Comparison of ENCODE assay signal across 17 cellular contexts in genomic region chr5:131661931-131662330, GRCh38. TPM values are rescaled to one million over a fixed set of nuclear protein-coding genes. Genes with fewer than 3 reads are reported as not detected.
A peak's percentile ranks its signal among the peaks of the same experiment; 100 is the strongest.
DNase-seq lines count a peak whose midpoint lies in the region; ATAC-seq, FAIRE-seq and TF ChIP-seq lines count a peak whose summit lies in the region.
"Had no signal": no experiment of that assay in that cellular context is flagged by ENCODE, and none has a peak within 500 bp of the region (broad histone marks: within the 10 kb centered on the region; RNA-seq: fewer than 3 reads in every experiment).

No MANE protein-coding gene starts in this region.

- intact Hi-C loops in IMR-90 (cut with micrococcal nuclease) = no loop called here
- intact Hi-C loops in K562 (cut with micrococcal nuclease) = no loop called here
- intact Hi-C loops in psoas muscle (cut with DNase I) = no loop called here

- in situ Hi-C loops in IMR-90 (cut with MboI; ENCODE audit: low sequenced_read_pairs) = no loop called here
- in situ Hi-C loops in K562 (cut with MboI) = no loop called here

- H3K9ac ChIP-seq in IMR-90 (ENCODE audit: low read depth, low read length) = no peak overlapping the region
- H3K9ac ChIP-seq in K562 (ENCODE audit: insufficient read depth in 1 of 2, low read depth in 2 of 2, low read length in 2 of 2) = no peak overlapping the region

- POLR2A ChIA-PET in IMR-90 (lab: Charles Lee; ENCODE audit: unreplicated experiment) (interaction anchor here (0.6 kb wide), 1 partner anchor 10 kb away, joined by 9 read pairs; no protein-coding TSS in a partner anchor), K562 (lab: Yijun Ruan, JAX) (no interaction called here)

- no peak for FAIRE-seq in K562 (lab: Jason Lieb, UNC)

- H4K8ac ChIP-seq in IMR-90 (ENCODE audit: low read depth in 2 of 2, low read length in 2 of 2) = no peak overlapping the region

- H2BK5ac ChIP-seq in IMR-90 (ENCODE audit: low read depth, low read length, poor library complexity, severe bottlenecking) = no peak overlapping the region

- CTCF ChIA-PET in IMR-90 (lab: Yijun Ruan, JAX) (no interaction called here), K562 (lab: Yijun Ruan, JAX; ENCODE audit: low intra/inter-chr PET ratio) (no interaction called here)

- TF ChIP-seq EP300 in K562 (IDR thresholded peaks at IDR 0.05; ENCODE audit: low read length) = no peak

- WGBS in IMR-90 (ENCODE audit: extremely low coverage in 2 of 2, insufficient read length in 1 of 2), 2 experiments = no CpG with 5 or more reads among the region's 1 CpG
- WGBS in K562 (ENCODE audit: insufficient coverage, low coverage, missing lambda C conversion rate) = 60% methylated on average over 1 of the region's 1 CpG
- 90 to 96% (median 95%) methylated on average over 1 of the region's 1 CpG for WGBS in psoas muscle, 3 donors

- no peak overlapping the region for H3K4me3 ChIP-seq in AG10803 (ENCODE audit: low read length)
- H3K4me3 ChIP-seq in IMR-90 (ENCODE audit: insufficient read depth, low read depth, low read length) = no peak overlapping the region
- no peak overlapping the region for H3K4me3 ChIP-seq in K562
- H3K4me3 ChIP-seq in neutrophil (ENCODE audit: low read depth in 1 of 2, low read length in 1 of 2) = no peak overlapping the region
- no peak overlapping the region for H3K4me3 ChIP-seq in psoas muscle
- H3K4me3 ChIP-seq: SJCRH30 had no signal

- H4K20me1 ChIP-seq in IMR-90 (ENCODE audit: insufficient read depth, low read length) (no peaks in the 10 kb centered on the region), K562 (replicated peaks; ENCODE audit: control insufficient read depth, insufficient read depth, low read length) (0 out of 2 replicates have a peak, but pooled peaks cover 3% of the 10 kb centered on the region)

- H3K79me1 ChIP-seq in IMR-90 (ENCODE audit: low read depth in 1 of 2, low read length in 2 of 2) = peaks cover 15 to 45% of the 10 kb centered on the region in 2 experiments

- no peak overlapping the region for H3K14ac ChIP-seq in IMR-90 (replicated peaks; ENCODE audit: low read depth, low read length)

- H3K36me3 ChIP-seq in IMR-90 (ENCODE audit: control insufficient read depth, insufficient read depth, low read length) (peaks cover 33% of the 10 kb centered on the region), K562 (ENCODE audit: control insufficient read depth, insufficient read depth, low read length) (peaks cover 73% of the 10 kb centered on the region; the same call in 2 of the 3 replicates), neutrophil (peaks cover 21% of the 10 kb centered on the region), psoas muscle (ENCODE audit: insufficient read depth in 1 of 2, low read depth in 1 of 2) (peaks cover 3 to 47% of the 10 kb centered on the region in 2 donors)

- no peak overlapping the region for H2AK5ac ChIP-seq in IMR-90 (ENCODE audit: low read depth, low read length)

- TF ChIP-seq RAD21 in IMR-90 (IDR thresholded peaks at IDR 0.05; ENCODE audit: low read length) = no peak
- TF ChIP-seq RAD21 in K562 (CRISPR knock-in tag; conservative IDR thresholded peaks at IDR 0.05 in 1 of 2, IDR thresholded peaks at IDR 0.05 in 1 of 2) = no peak

- H3K27me3 ChIP-seq in IMR-90 (ENCODE audit: control insufficient read depth, insufficient read depth, low read length) = no peaks in the 10 kb centered on the region
- H3K27me3 ChIP-seq in K562 (ENCODE audit: control insufficient read depth in 2 of 2, insufficient read depth in 2 of 2, low read length in 2 of 2) = no peaks in the 10 kb centered on the region
- no peaks in the 10 kb centered on the region for H3K27me3 ChIP-seq in neutrophil
- H3K27me3 ChIP-seq in psoas muscle (ENCODE audit: insufficient read depth in 3 of 3, low read length in 2 of 3) = no peaks in the 10 kb centered on the region
- H3K27me3 ChIP-seq: SJCRH30 had no signal

- TF ChIP-seq CTCF in AG10803 (conservative IDR thresholded peaks at IDR 0.05; ENCODE audit: low read length) (no peak), IMR-90 (conservative IDR thresholded peaks at IDR 0.05; ENCODE audit: low read depth, low read length) (no peak), K562 (IDR thresholded peaks at IDR 0.05 in 2 of 3, conservative IDR thresholded peaks at IDR 0.05 in 1 of 3; ENCODE audit: insufficient read depth in 2 of 3, low read depth in 1 of 3, low read length in 3 of 3) (no peak), neutrophil (IDR thresholded peaks at IDR 0.05) (no peak), psoas muscle (IDR thresholded peaks at IDR 0.05) (no peak)

- no peak for TF ChIP-seq POLR2A in IMR-90 (IDR thresholded peaks at IDR 0.05; ENCODE audit: low read depth, low read length)
- TF ChIP-seq POLR2A in K562 (conservative IDR thresholded peaks at IDR 0.05) = no peak

- no peak overlapping the region for H3K23ac ChIP-seq in IMR-90 (ENCODE audit: low read depth, low read length)

- no peak overlapping the region for H3K4ac ChIP-seq in IMR-90 (ENCODE audit: low read depth, low read length)

- H4K5ac ChIP-seq in IMR-90 (ENCODE audit: low read depth, low read length) = no peak overlapping the region

- no peak overlapping the region for H3K56ac ChIP-seq in IMR-90 (ENCODE audit: extremely low read depth, insufficient read depth, low read length)

- ATAC-seq in IMR-90 (ENCODE audit: low read depth) = no peak; the same call in 1 of the 2 replicates
- ATAC-seq in K562 = no peak
- ATAC-seq in psoas muscle = no peak
- ATAC-seq: HCT116 had no signal

- no peak overlapping the region for H2AK9ac ChIP-seq in IMR-90 (replicated peaks; ENCODE audit: low read depth, low read length, poor library complexity)

- no peaks in the 10 kb centered on the region; the same call in 1 of the 2 replicates for H3K4me1 ChIP-seq in IMR-90 (ENCODE audit: control insufficient read depth, insufficient read depth, low read length)
- peaks cover 0 to 2% of the 10 kb centered on the region in 2 experiments; a peak in 1 of 5 replicates for H3K4me1 ChIP-seq in K562 (replicated peaks in 1 of 2; ENCODE audit: control insufficient read depth in 2 of 2, insufficient read depth in 2 of 2, low read length in 2 of 2)
- peaks cover 12 to 13% of the 10 kb centered on the region in 2 experiments for H3K4me1 ChIP-seq in neutrophil (ENCODE audit: control insufficient read depth in 1 of 2, insufficient read depth in 1 of 2, low read depth in 1 of 2, low read length in 1 of 2)
- H3K4me1 ChIP-seq in psoas muscle = no peaks in the 10 kb centered on the region
- H3K4me1 ChIP-seq: SJCRH30 had no signal

- H4K91ac ChIP-seq in IMR-90 (ENCODE audit: insufficient read depth, low read depth, low read length) = no peak overlapping the region

- H2BK15ac ChIP-seq in IMR-90 (ENCODE audit: low read depth, low read length) = no peak overlapping the region

- dilution Hi-C loops in IMR-90 (cut with HindIII; ENCODE audit: low sequenced_read_pairs, unreplicated experiment) = no loop called here

- H3K79me2 ChIP-seq in K562 (ENCODE audit: control insufficient read depth, insufficient read depth, low read length) = no peaks in the 10 kb centered on the region

- no TSS peak for BruUV-seq in IMR-90 (replicated peaks; lab: Mats Ljungman, UMichigan)
- BruUV-seq in K562 (replicated peaks; lab: Mats Ljungman, UMichigan) = no TSS peak

- peak; percentile 27 for DNase-seq in AG10803 (ENCODE audit: low read depth)
- no peak for DNase-seq in IMR-90
- DNase-seq in K562 (ENCODE audit: extremely low read depth in 1 of 4, low spot score in 3 of 4) = no peak
- DNase-seq in HUDEP-2 (lab: John Stamatoyannopoulos, UW; ENCODE audit: unreplicated experiment in 76 of 76) = no peak
- DNase-seq in NCI-H2227 (lab: John Stamatoyannopoulos, UW; ENCODE audit: unreplicated experiment) = no peak
- DNase-seq in psoas muscle = no peak
- DNase-seq: Calu3; CD4-positive, CD25-positive, alpha-beta regulatory T cell; DMS53; KG1; NCI-H1105; NCI-H1694; NCI-H345; NCI-H526 treated with DMSO at 0.1 percent for 48 hours; SJCRH30 had no signal

- H2BK120ac ChIP-seq in IMR-90 (ENCODE audit: low read depth, low read length) = no peak overlapping the region

- H2BK20ac ChIP-seq in IMR-90 (ENCODE audit: low read depth, low read length) = no peak overlapping the region

- H2AFZ ChIP-seq in IMR-90 (replicated peaks; ENCODE audit: low read length, poor library complexity) (no peak overlapping the region), K562 (ENCODE audit: low read depth, low read length) (no peak overlapping the region)

- H3K9me1 ChIP-seq in IMR-90 (ENCODE audit: insufficient read depth, low read length) (peaks cover 3% of the 10 kb centered on the region; the same call in 1 of the 2 replicates), K562 (ENCODE audit: control insufficient read depth, insufficient read depth, low read length) (no peaks in the 10 kb centered on the region)

- H3K9me3 ChIP-seq in IMR-90 (ENCODE audit: control insufficient read depth, insufficient read depth, low read length) (peaks cover 3% of the 10 kb centered on the region; the same call in 1 of the 2 replicates), K562 (replicated peaks; ENCODE audit: control insufficient read depth, insufficient read depth, low read depth, low read length) (no peaks in the 10 kb centered on the region), neutrophil (no peaks in the 10 kb centered on the region), psoas muscle (no peaks in the 10 kb centered on the region)
- H3K9me3 ChIP-seq: SJCRH30 had no signal

- H3K18ac ChIP-seq in IMR-90 (ENCODE audit: low read depth, low read length) = no peak overlapping the region

- no peak overlapping the region for H3K27ac ChIP-seq in IMR-90 (ENCODE audit: insufficient read depth, low read length)
- H3K27ac ChIP-seq in K562 (ENCODE audit: extremely low read depth, low read depth, low read length) = no peak overlapping the region
- H3K27ac ChIP-seq in neutrophil = peak overlapping the region; percentile 47
- H3K27ac ChIP-seq in psoas muscle = no peak overlapping the region
- H3K27ac ChIP-seq: SJCRH30 had no signal

- H3K4me2 ChIP-seq in IMR-90 (ENCODE audit: low read depth, low read length) = no peak overlapping the region
- no peak overlapping the region for H3K4me2 ChIP-seq in K562 (ENCODE audit: insufficient read depth, low read length)

RNA-seq across cellular contexts. Expression of gene RAPGEF6, which starts 26.9 kb away (rescaled TPM):
- total RNA-seq in IMR-90 (2012; rRNA removed) (18.8 and 30.3 TPM in 2 replicates), K562 (2014; rRNA removed) (12.7 and 13.7 TPM in 2 replicates), K562 (2014; rRNA removed; fragmentation: Illumina TruSeq; extraction: Trizol) (23.4 and 24.9 TPM in 2 replicates), K562 (2015; rRNA removed; fragmentation: Illumina TruSeq; extraction: Trizol) (18.5 and 20.5 TPM in 2 replicates), K562 (2021) (16.8 and 17.7 TPM in 2 replicates), psoas muscle (10 to 100 TPM in 1 of 4 donors, 1 to 10 TPM in 3; 6.9 to 14.1 (median 7.4) TPM)
- polyA plus RNA-seq in IMR-90 (2012; rRNA removed) (5.1 and 5.8 TPM in 2 replicates), K562 (2011; rRNA removed) (13.9 and 17.1 TPM in 2 replicates), K562 (2014; fragmentation: Illumina TruSeq; extraction: Trizol) (9.9 and 10.9 TPM in 2 replicates), K562 (2014; fragmentation: Nextera tagmentation; extraction: Ambion mirVana) (1 to 10 TPM; 2.7 to 3.6 TPM), K562 (2014; rRNA removed) (7.7 and 12.5 TPM in 2 replicates), psoas muscle (1 to 10 TPM; 1.7 to 3.4 (median 2.0) TPM)
- 1.2 and 1.6 TPM in 2 replicates for polyA plus RNA-seq in IMR-90 (2012; cell fraction: cytosol; rRNA removed)
- 2.1 and 15.4 TPM in 2 replicates for polyA plus RNA-seq in IMR-90 (2012; cell fraction: nucleus; rRNA removed; ENCODE audit: low replicate concordance)
- 73.3 and 301 TPM in 2 replicates for total RNA-seq in K562 (2011; cell fraction: chromatin; rRNA removed; ENCODE audit: low replicate concordance)
- 30.5 and 43.6 TPM in 2 replicates for total RNA-seq in K562 (2011; cell fraction: nucleolus; rRNA removed)
- 73.5 and 111 TPM in 2 replicates for total RNA-seq in K562 (2011; cell fraction: nucleoplasm; rRNA removed)
- polyA plus RNA-seq in K562 (2011; cell fraction: cytosol; rRNA removed) = 6.1 and 7.1 TPM in 2 replicates
- polyA plus RNA-seq in K562 (2011; cell fraction: nucleus; rRNA removed) = 20.9 and 22.2 TPM in 2 replicates
- 6.6 and 7.2 TPM in 2 replicates for polyA plus RNA-seq in K562 (2012)
- 163 and 185 TPM in 2 replicates for polyA minus RNA-seq in K562 (2011; rRNA and poly(A)+ RNA removed)
- 19.0 and 22.0 TPM in 2 replicates for polyA minus RNA-seq in K562 (2011; cell fraction: cytosol; rRNA and poly(A)+ RNA removed)
- polyA minus RNA-seq in K562 (2011; cell fraction: nucleus; rRNA and poly(A)+ RNA removed) = 56.8 and 88.0 TPM in 2 replicates
